In the genomic region with DNA sequence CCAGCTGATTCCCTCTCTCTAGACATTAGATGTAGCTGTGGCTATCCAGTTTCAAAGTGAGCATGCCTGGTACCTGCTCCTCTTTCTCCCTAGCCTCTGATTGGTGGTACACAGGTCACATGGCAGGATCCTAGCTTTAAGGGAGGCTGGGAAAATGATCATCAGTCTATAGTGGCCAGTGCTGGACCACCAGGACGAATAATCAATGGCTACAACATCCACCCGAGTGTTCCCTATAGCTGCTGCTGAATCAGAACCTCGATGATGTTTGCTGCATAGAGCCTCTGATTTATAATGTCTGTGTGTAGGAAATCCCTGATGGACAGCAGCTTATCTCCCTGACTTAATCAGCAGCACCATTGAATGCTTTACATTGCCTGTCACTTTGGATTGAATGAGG, we compare ENCODE assay signal across 15 cellular contexts. TPM values are rescaled to one million over a fixed set of nuclear protein-coding genes. Genes with fewer than 3 reads are reported as not detected.
DNase-seq lines count a peak whose midpoint lies in the region; ATAC-seq, FAIRE-seq and TF ChIP-seq lines count a peak whose summit lies in the region.
"Had no signal": no experiment of that assay in that cellular context is flagged by ENCODE, and none has a peak within 500 bp of the region (broad histone marks: within the 10 kb centered on the region; RNA-seq: fewer than 3 reads in every experiment).

No MANE protein-coding gene starts in this region.

- no peaks in the 10 kb centered on the region for H3K36me3 ChIP-seq in H1 (ENCODE audit: control insufficient read depth in 2 of 4, insufficient read depth in 4 of 4, low read length in 3 of 4)
- no peaks in the 10 kb centered on the region for H3K36me3 ChIP-seq in upper lobe of right lung
- H3K36me3 ChIP-seq in trophoblast cell (ENCODE audit: control insufficient read depth in 1 of 2, insufficient read depth in 2 of 2, low read length in 2 of 2): no peaks in the 10 kb centered on the region
- H3K36me3 ChIP-seq: SJSA1 had no signal

- H3K23me2 ChIP-seq in H1 (ENCODE audit: low read depth, low read length): no peaks in the 10 kb centered on the region

- TF ChIP-seq RAD21 in H1 (IDR thresholded peaks at IDR 0.05 in 1 of 2, conservative IDR thresholded peaks at IDR 0.05 in 1 of 2; ENCODE audit: low read depth in 2 of 2, low read length in 2 of 2): no peak

- no peak overlapping the region for H4K8ac ChIP-seq in H1 (ENCODE audit: extremely low read depth, insufficient read depth, low read length)
- no peak overlapping the region for H4K8ac ChIP-seq in trophoblast cell (ENCODE audit: low read depth, low read length)

- no peak for ATAC-seq in upper lobe of right lung

- H3K4me1 ChIP-seq in H1 (replicated peaks in 1 of 4; ENCODE audit: control insufficient read depth in 3 of 4, insufficient read depth in 4 of 4, low read length in 3 of 4) (peaks cover 0 to 4% (median 2%) of the 10 kb centered on the region in 4 experiments; a peak in 3 of 7 replicates), upper lobe of right lung (no peaks in the 10 kb centered on the region), trophoblast cell (ENCODE audit: control insufficient read depth in 1 of 2, insufficient read depth in 2 of 2, low read length in 2 of 2) (no peaks in the 10 kb centered on the region)
- H3K4me1 ChIP-seq: SJSA1 had no signal

- H3K9ac ChIP-seq in H1 (replicated peaks in 1 of 4; ENCODE audit: extremely low read depth in 1 of 4, low read depth in 3 of 4, low read length in 3 of 4): no peak overlapping the region
- H3K9ac ChIP-seq in trophoblast cell (ENCODE audit: low read length): no peak overlapping the region

- no peak overlapping the region for H4K5ac ChIP-seq in H1 (ENCODE audit: insufficient read length, low read depth, low read length)

- H3K4me2 ChIP-seq in H1 (ENCODE audit: insufficient read depth in 1 of 2, low read depth in 2 of 2, low read length in 2 of 2): no peak overlapping the region
- H3K4me2 ChIP-seq in trophoblast cell (ENCODE audit: low read length): no peak overlapping the region

- POLR2A ChIA-PET in H1 (lab: Charles Lee; ENCODE audit: partially characterized antibody): no interaction called here

- H2AK5ac ChIP-seq in H1 (ENCODE audit: low read depth, low read length): no peak overlapping the region
- no peak overlapping the region for H2AK5ac ChIP-seq in trophoblast cell (ENCODE audit: low read length)

- H2BK12ac ChIP-seq in H1 (ENCODE audit: low read depth, low read length): no peak overlapping the region
- H2BK12ac ChIP-seq in trophoblast cell (ENCODE audit: low read length): no peak overlapping the region

- H3K56ac ChIP-seq in H1 (replicated peaks; ENCODE audit: insufficient read length, low read depth, low read length): no peak overlapping the region

- no peak overlapping the region for H4K91ac ChIP-seq in H1 (replicated peaks; ENCODE audit: insufficient read length, low read length)
- H4K91ac ChIP-seq in trophoblast cell (ENCODE audit: low read depth, low read length): no peak overlapping the region

- TF ChIP-seq CTCF in H1 (IDR thresholded peaks at IDR 0.05; ENCODE audit: control extremely low read depth in 1 of 3, insufficient read depth in 1 of 3, low read depth in 1 of 3, low read length in 3 of 3): no peak
- no peak for TF ChIP-seq CTCF in upper lobe of right lung (IDR thresholded peaks at IDR 0.05)
- no peak for TF ChIP-seq CTCF in chondrocyte (IDR thresholded peaks at IDR 0.05)

- 94% methylated on average over 3 of the region's 3 CpGs; no CpG with 5 or more reads in 1 of the 2 experiments for WGBS in H1 (ENCODE audit: extremely low coverage in 1 of 2, insufficient coverage in 1 of 2, insufficient read length in 1 of 2, insufficient replicate concordance in 2 of 2, low coverage in 1 of 2, low lambda C conversion rate in 2 of 2, missing lambda C conversion rate in 1 of 2), 2 experiments
- no CpG with 5 or more reads among the region's 3 CpGs for WGBS in trophoblast cell (ENCODE audit: extremely low coverage, insufficient coverage, insufficient read length)

- no peak overlapping the region; the same call in 1 of the 2 replicates for H2AFZ ChIP-seq in H1 (ENCODE audit: low read length)
- H2AFZ ChIP-seq in trophoblast cell (ENCODE audit: insufficient read depth, low read length, poor library complexity): no peak overlapping the region

- H2BK20ac ChIP-seq in H1 (ENCODE audit: low read length): no peak overlapping the region

- H3K23ac ChIP-seq in H1 (ENCODE audit: insufficient read length): no peak overlapping the region
- no peak overlapping the region for H3K23ac ChIP-seq in trophoblast cell (ENCODE audit: low read length)

- H3K9me3 ChIP-seq in H1 (ENCODE audit: insufficient read depth in 2 of 2, low read depth in 1 of 2, low read length in 1 of 2) (no peaks in the 10 kb centered on the region), upper lobe of right lung (no peaks in the 10 kb centered on the region), trophoblast cell (ENCODE audit: insufficient read depth, low read depth, low read length) (peaks cover 1% of the 10 kb centered on the region)
- H3K9me3 ChIP-seq: SJSA1 had no signal

- TF ChIP-seq POLR2A in H1 (IDR thresholded peaks at IDR 0.05; ENCODE audit: control extremely low read depth in 1 of 2, low read depth in 2 of 2, low read length in 2 of 2): no peak

- H3K27ac Mint-ChIP-seq in chondrocyte (ENCODE audit: unreplicated experiment): no peak overlapping the region

- H3K79me2 ChIP-seq in H1 (ENCODE audit: control insufficient read depth in 1 of 2, insufficient read depth in 2 of 2, low read length in 2 of 2) (no peaks in the 10 kb centered on the region), trophoblast cell (ENCODE audit: control insufficient read depth, insufficient read depth, low read length, poor library complexity) (no peaks in the 10 kb centered on the region)

- no peak for TF ChIP-seq EP300 in H1 (IDR thresholded peaks at IDR 0.05; ENCODE audit: borderline replicate concordance in 1 of 2, low read depth in 2 of 2, low read length in 2 of 2)

- H3K4me3 Mint-ChIP-seq in chondrocyte (ENCODE audit: unreplicated experiment): no peak overlapping the region

- no peak overlapping the region for H3K27ac ChIP-seq in H1 (ENCODE audit: low read depth, low read length)
- no peak overlapping the region for H3K27ac ChIP-seq in upper lobe of right lung
- no peak overlapping the region for H3K27ac ChIP-seq in trophoblast cell (ENCODE audit: low read depth, low read length)
- H3K27ac ChIP-seq: SJSA1 had no signal

- H4K12ac ChIP-seq in trophoblast cell (ENCODE audit: low read depth, low read length): no peak overlapping the region

- H3K79me1 ChIP-seq in H1 (ENCODE audit: low read depth, low read length) (no peaks in the 10 kb centered on the region), trophoblast cell (ENCODE audit: low read length) (no peaks in the 10 kb centered on the region)

- H2BK5ac ChIP-seq in H1 (ENCODE audit: low read depth, low read length) (no peak overlapping the region), trophoblast cell (ENCODE audit: low read depth, low read length, poor library complexity) (no peak overlapping the region)

- H3K36me3 Mint-ChIP-seq in chondrocyte (ENCODE audit: low read depth): no peaks in the 10 kb centered on the region

- no peaks in the 10 kb centered on the region for H3K4me1 Mint-ChIP-seq in chondrocyte (ENCODE audit: low read depth)

- H3K4ac ChIP-seq in H1 (replicated peaks; ENCODE audit: insufficient read length, low read depth, low read length) (no peak overlapping the region), trophoblast cell (ENCODE audit: low read depth, low read length) (no peak overlapping the region)

- H4K20me1 ChIP-seq in H1 (replicated peaks in 1 of 2; ENCODE audit: control insufficient read depth in 1 of 2, insufficient read depth in 2 of 2, low read length in 2 of 2): no peaks in the 10 kb centered on the region

- H3K9me3 Mint-ChIP-seq in chondrocyte (ENCODE audit: low read depth): peaks cover 12% of the 10 kb centered on the region

- H2BK15ac ChIP-seq in H1 (ENCODE audit: low read length): no peak overlapping the region

- no peak overlapping the region for H3K4me3 ChIP-seq in H1 (ENCODE audit: extremely low read depth in 1 of 4, insufficient read depth in 2 of 4, low read depth in 3 of 4, low read length in 4 of 4)
- H3K4me3 ChIP-seq in upper lobe of right lung: no peak overlapping the region
- no peak overlapping the region for H3K4me3 ChIP-seq in trophoblast cell (ENCODE audit: low read depth, low read length)
- H3K4me3 ChIP-seq: SJSA1 had no signal

- peaks cover 12% of the 10 kb centered on the region for H3K27me3 Mint-ChIP-seq in chondrocyte (ENCODE audit: low read depth)

- CTCF ChIA-PET in H1 (lab: Charles Lee; ENCODE audit: partially characterized antibody): interaction anchor here (0.8 to 1.3 kb wide), 3 partner anchors 89 to 395 kb away, joined by 3 to 4 read pairs (median 4); no protein-coding TSS in a partner anchor

- intact Hi-C loops in upper lobe of right lung (cut with DNase I): no loop called here

- H3K14ac ChIP-seq in H1 (ENCODE audit: insufficient read length) (no peak overlapping the region), trophoblast cell (ENCODE audit: low read length) (no peak overlapping the region)

- H3K27me3 ChIP-seq in H1 (replicated peaks in 1 of 4; ENCODE audit: control insufficient read depth in 3 of 4, extremely low read depth in 1 of 4, insufficient read depth in 3 of 4, low read length in 3 of 4) (no peaks in the 10 kb centered on the region), upper lobe of right lung (no peaks in the 10 kb centered on the region), trophoblast cell (ENCODE audit: insufficient read depth, low read length) (no peaks in the 10 kb centered on the region)
- H3K27me3 ChIP-seq: SJSA1 had no signal

- H3K18ac ChIP-seq in H1 (ENCODE audit: extremely low read depth, low read length): no peak overlapping the region
- no peak overlapping the region for H3K18ac ChIP-seq in trophoblast cell (ENCODE audit: low read length)

- DNase-seq in NCI-H82 (lab: John Stamatoyannopoulos, UW): peak; percentile 39
- no peak for DNase-seq in NCI-H82 treated with DMSO at 0.1 percent for 48 hours (lab: John Stamatoyannopoulos, UW; ENCODE audit: unreplicated experiment)
- peak; percentile 66 for DNase-seq in RPMI8226
- DNase-seq in H1 (ENCODE audit: low read depth in 1 of 2, low spot score in 2 of 2): no peak
- peak; percentile 2 for DNase-seq in upper lobe of right lung
- DNase-seq in GM19238 (ENCODE audit: insufficient read length, low spot score): no peak
- no peak for DNase-seq in trophoblast cell
- DNase-seq in chondrocyte (ENCODE audit: low spot score): no peak
- DNase-seq: C1 segment of cervical spinal cord, EL, H7, MV-4-11, NCI-H1436 treated with DMSO at 0.1 percent for 48 hours, OCI-M1 had no signal

- H2BK120ac ChIP-seq in H1 (replicated peaks; ENCODE audit: low read depth, low read length) (no peak overlapping the region), trophoblast cell (ENCODE audit: insufficient read depth, low read length, poor library complexity) (no peak overlapping the region)

- FAIRE-seq in H1 (lab: Jason Lieb, UNC): no peak

RNA-seq across cellular contexts. Expression of gene LMTK2, which starts 28.9 kb away (rescaled TPM):
- total RNA-seq in H1 (2021; fragmentation: NEBNext Ultra II Directional; extraction: Animal tissue kit (Norgen Biotek cat#: 25700)): 26.8 and 30.7 TPM in 2 replicates
- polyA plus RNA-seq in H1 (2011; rRNA removed): 9.7 and 11.3 TPM in 2 replicates
- polyA plus RNA-seq in H1 (2011; cell fraction: cytosol; rRNA removed): 8.8 TPM
- 15.7 TPM for polyA plus RNA-seq in H1 (2011; cell fraction: nucleus; rRNA removed)
- polyA plus RNA-seq in H1 (2012, experiment 1 of 2): 11.1 to 13.4 TPM (median 12.7 TPM) in 4 replicates
- 3.1 TPM for polyA plus RNA-seq in H1 (2012, experiment 2 of 2)
- 17.8 TPM for polyA plus RNA-seq in H1 (2013, experiment 1 of 2)
- 19.3 TPM for polyA plus RNA-seq in H1 (2013, experiment 2 of 2)
- 18.6 and 20.3 TPM in 2 replicates for polyA minus RNA-seq in H1 (2011; rRNA and poly(A)+ RNA removed)
- polyA minus RNA-seq in H1 (2011; cell fraction: cytosol; rRNA and poly(A)+ RNA removed): 17.8 TPM
- 20.2 TPM for polyA minus RNA-seq in H1 (2011; cell fraction: nucleus; rRNA and poly(A)+ RNA removed)
- 40.8 TPM for total RNA-seq in upper lobe of right lung
- 10.6 and 10.8 TPM in 2 replicates for polyA plus RNA-seq in trophoblast cell (2013)
- 14.9 to 15.2 TPM (median 15.0 TPM) in 3 replicates for total RNA-seq in chondrocyte

Comparison
In these comparisons a context has a peak if more than half of its experiments do, and no peak if none do; other contexts are left out.
1. DNase-seq: peak in NCI-H82 (single experiment), RPMI8226 (single experiment) and upper lobe of right lung (single experiment); none in NCI-H82 treated with DMSO at 0.1 percent for 48 hours (single experiment), H1 (0 of 2), GM19238 (single experiment), trophoblast cell (0 of 2) and chondrocyte (single experiment).